In genomic region chr6:390914-391558, GRCh38 we compare ENCODE assay signal across 8 cellular contexts. TPM values are rescaled to one million over a fixed set of nuclear protein-coding genes. Genes with fewer than 3 reads are reported as not detected.
DNase-seq lines count a peak whose midpoint lies in the region; ATAC-seq, FAIRE-seq and TF ChIP-seq lines count a peak whose summit lies in the region.

No MANE protein-coding gene starts in this region.

- H3K4me3 Mint-ChIP-seq in naive thymus-derived CD8-positive, alpha-beta T cell, result peak overlapping the region; percentile 83 to 93 (median 90)

- RAD21 ChIA-PET in GM12878 (lab: Charles Lee; ENCODE audit: unreplicated experiment), result interaction anchor here (0.8 to 9.4 kb wide), 27 partner anchors 7 to 1006 kb away, joined by 3 to 95 read pairs (median 10); partner anchors contain the start of gene DUSP22

- ATAC-seq in GM19438 (IDR thresholded peaks at IDR 0.05; ENCODE audit: low read depth, unreplicated experiment) (peak; percentile 29), HG03571 (IDR thresholded peaks at IDR 0.05; ENCODE audit: unreplicated experiment) (peak; percentile 16), GM12878 (peak; percentile 15)
- peak; percentile 12 to 38 for ATAC-seq in naive thymus-derived CD8-positive, alpha-beta T cell

- H3K9me3 ChIP-seq in BLaER1 treated with 17β-estradiol and CSF1 and Interleukin-3, amounts not matched to agents 10 nM and 100 nM (replicated peaks in 1 of 11), result no peaks in the 10 kb centered on the region
- no peaks in the 10 kb centered on the region for H3K9me3 ChIP-seq in GM12878 (replicated peaks; ENCODE audit: control insufficient read depth, insufficient read depth, low read length)

- H2AFZ ChIP-seq in GM12878 (ENCODE audit: control insufficient read depth, low read depth, low read length), result no peak overlapping the region

- SMC1A ChIA-PET in GM12878 (lab: Charles Lee; ENCODE audit: uncharacterized antibody, unreplicated experiment), result interaction anchor here (0.6 to 13.5 kb wide), 35 partner anchors 7 to 202 kb away, joined by 3 to 185 read pairs (median 5); no protein-coding TSS in a partner anchor

- H4K20me1 ChIP-seq in BLaER1 treated with 17β-estradiol and CSF1 and Interleukin-3, amounts not matched to agents 10 nM and 100 nM, result peaks cover 0 to 45% (median 41%) of the 10 kb centered on the region in 11 experiments; a peak in 19 of 22 replicates
- H4K20me1 ChIP-seq in GM12878 (ENCODE audit: control insufficient read depth, insufficient read depth), result peaks cover 11% of the 10 kb centered on the region

- CTCF ChIA-PET in GM12878 (lab: Yijun Ruan, JAX), result interaction anchor here (0.6 to 3.4 kb wide), 17 partner anchors 8 to 207 kb away, joined by 3 to 15 read pairs (median 4); no protein-coding TSS in a partner anchor

- TF ChIP-seq POLR2A in GM12878 (IDR thresholded peaks at IDR 0.05; ENCODE audit: low read depth, low read length), result no peak

- H3K36me3 Mint-ChIP-seq in naive thymus-derived CD8-positive, alpha-beta T cell, result no peaks in the 10 kb centered on the region

- peak in 2 of 3 experiments; percentile 2 to 7; a peak in 1 of 6 replicates for TF ChIP-seq CTCF in GM12878 (IDR thresholded peaks at IDR 0.05 in 2 of 3, conservative IDR thresholded peaks at IDR 0.05 in 1 of 3; ENCODE audit: control insufficient read depth in 2 of 3, extremely low read depth in 1 of 3, insufficient read depth in 1 of 3, low read depth in 3 of 3, low read length in 3 of 3)

- H3K4me1 ChIP-seq in BLaER1 treated with 17β-estradiol and CSF1 and Interleukin-3, amounts not matched to agents 10 nM and 100 nM, result peaks cover 32 to 72% (median 50%) of the 10 kb centered on the region in 10 experiments
- H3K4me1 ChIP-seq in GM12878 (ENCODE audit: control insufficient read depth, insufficient read depth, low read length), result peaks cover 32% of the 10 kb centered on the region

- no peak for DNase-seq in GM12878 (ENCODE audit: low read depth, low spot score)
- peak in 1 of 10 donors; percentile 16 for DNase-seq in naive thymus-derived CD8-positive, alpha-beta T cell
- DNase-seq in GOT3 (lab: John Stamatoyannopoulos, UW), result no peak
- DNase-seq in central memory CD4-positive, alpha-beta T cell, result no peak
- DNase-seq in NCI-H2171 treated with DMSO at 0.1 percent for 48 hours (lab: John Stamatoyannopoulos, UW), result no peak

- peak overlapping the region; percentile 59 to 98 (median 81) for H3K4me3 ChIP-seq in BLaER1 treated with 17β-estradiol and CSF1 and Interleukin-3, amounts not matched to agents 10 nM and 100 nM
- H3K4me3 ChIP-seq in GM12878, result peak overlapping the region; percentile 78

- peaks cover 0 to 13% (median 11%) of the 10 kb centered on the region in 5 donors for H3K27me3 Mint-ChIP-seq in naive thymus-derived CD8-positive, alpha-beta T cell

- H3K36me3 ChIP-seq in BLaER1 treated with 17β-estradiol and CSF1 and Interleukin-3, amounts not matched to agents 10 nM and 100 nM, result peaks cover 0 to 19% (median 17%) of the 10 kb centered on the region in 11 experiments; a peak in 18 of 22 replicates
- peaks cover 13 to 16% of the 10 kb centered on the region in 2 experiments for H3K36me3 ChIP-seq in GM12878 (ENCODE audit: control insufficient read depth in 2 of 2, insufficient read depth in 2 of 2, low read length in 1 of 2)

- in situ Hi-C loops in GM12878 (cut with MboI), result loop anchor here (10.0 kb wide), 1 partner anchor 176 kb away; no protein-coding TSS in a partner anchor

- peaks cover 71% of the 10 kb centered on the region for H3K79me2 ChIP-seq in GM12878 (ENCODE audit: control insufficient read depth, insufficient read depth, low read length)

- BruUV-seq in GM12878 (replicated peaks; lab: Mats Ljungman, UMichigan), result TSS peak; percentile 96

- WGBS in GM12878 (ENCODE audit: insufficient coverage, insufficient replicate concordance, low lambda C conversion rate, missing lambda C conversion rate), result 2% methylated on average over 44 of the region's 44 CpGs

- H3K27ac ChIP-seq in BLaER1 treated with 17β-estradiol and CSF1 and Interleukin-3, amounts not matched to agents 10 nM and 100 nM, result peak overlapping the region in 8 of 11 experiments; percentile 20 to 78 (median 46); a peak in 10 of 22 replicates
- H3K27ac ChIP-seq in GM12878 (ENCODE audit: control insufficient read depth, insufficient read depth), result peak overlapping the region; percentile 97

- intact Hi-C loops in GM12878 (cut with micrococcal nuclease; ENCODE audit: unreplicated experiment), result loop anchor here (1.0 to 2.0 kb wide), 6 partner anchors 26 to 202 kb away; no protein-coding TSS in a partner anchor

- peaks cover 0 to 55% (median 4%) of the 10 kb centered on the region in 11 experiments; a peak in 9 of 22 replicates for H3K27me3 ChIP-seq in BLaER1 treated with 17β-estradiol and CSF1 and Interleukin-3, amounts not matched to agents 10 nM and 100 nM
- no peaks in the 10 kb centered on the region for H3K27me3 ChIP-seq in GM12878 (replicated peaks in 1 of 2; ENCODE audit: control insufficient read depth in 2 of 2, insufficient read depth in 2 of 2, low read length in 1 of 2)

- peak overlapping the region; percentile 85 to 100 (median 96) for H3K4me2 ChIP-seq in BLaER1 treated with 17β-estradiol and CSF1 and Interleukin-3, amounts not matched to agents 10 nM and 100 nM
- H3K4me2 ChIP-seq in GM12878 (ENCODE audit: control insufficient read depth, insufficient read depth), result peak overlapping the region; percentile 91

- no peak for TF ChIP-seq RAD21 in GM12878 (IDR thresholded peaks at IDR 0.05; ENCODE audit: insufficient read depth, low read depth, low read length)

- H3K9me3 Mint-ChIP-seq in naive thymus-derived CD8-positive, alpha-beta T cell, result no peaks in the 10 kb centered on the region

- H3K9ac ChIP-seq in BLaER1 treated with 17β-estradiol and CSF1 and Interleukin-3, amounts not matched to agents 10 nM and 100 nM, result peak overlapping the region in 9 of 11 experiments; percentile 64 to 90 (median 82); a peak in 18 of 22 replicates
- peak overlapping the region; percentile 87 for H3K9ac ChIP-seq in GM12878 (ENCODE audit: control insufficient read depth, insufficient read depth, low read length)

- POLR2A ChIA-PET in GM12878 (lab: Charles Lee), result interaction anchor here (0.6 to 5.6 kb wide), 28 partner anchors 8 to 197 kb away, joined by 3 to 42 read pairs (median 4); partner anchors contain the start of gene DUSP22
- POLR2A ChIA-PET in naive thymus-derived CD8-positive, alpha-beta T cell (lab: Charles Lee), result interaction anchor here (1.0 to 1.6 kb wide), 3 partner anchors 8 to 98 kb away, joined by 4 to 5 read pairs (median 5); partner anchors contain the start of gene DUSP22

- FAIRE-seq in GM12878 (lab: Jason Lieb, UNC), result no peak

- peaks cover 7 to 37% (median 31%) of the 10 kb centered on the region in 4 donors for H3K4me1 Mint-ChIP-seq in naive thymus-derived CD8-positive, alpha-beta T cell

- TF ChIP-seq EP300 in GM12878 (IDR thresholded peaks at IDR 0.05; ENCODE audit: borderline replicate concordance in 1 of 2, control insufficient read depth in 1 of 2, low read depth in 2 of 2, low read length in 2 of 2), result no peak

- peak overlapping the region in 6 of 10 donors; percentile 74 to 84 (median 77) for H3K27ac Mint-ChIP-seq in naive thymus-derived CD8-positive, alpha-beta T cell

TF ChIP-seq in GM12878, 131 proteins besides CTCF, POLR2A, EP300 and RAD21 (continues in another document):
- TF ChIP-seq NR2C2 (IDR thresholded peaks at IDR 0.05; ENCODE audit: borderline replicate concordance, control insufficient read depth, insufficient read length, low read depth) (no peak), MXI1 (IDR thresholded peaks at IDR 0.05; ENCODE audit: low read depth, low read length) (peak; percentile 73; the same call in 1 of the 2 replicates), IKZF1 (conservative IDR thresholded peaks at IDR 0.05) (peak; percentile 58), DPF2 (IDR thresholded peaks at IDR 0.05) (peak; percentile 18), POLR2AphosphoS2 (IDR thresholded peaks at IDR 0.05; ENCODE audit: low read depth, low read length) (no peak), SRF (IDR thresholded peaks at IDR 0.05; ENCODE audit: low read depth in 2 of 2, low read length in 2 of 2) (no peak), MTA3 (IDR thresholded peaks at IDR 0.05; ENCODE audit: borderline replicate concordance, low read length) (no peak), RELA (IDR thresholded peaks at IDR 0.05; ENCODE audit: borderline replicate concordance, partially characterized antibody) (no peak), ZNF274 (IDR thresholded peaks at IDR 0.05; ENCODE audit: insufficient read depth, insufficient read length) (no peak), JUNB (IDR thresholded peaks at IDR 0.05) (no peak), SMAD5 (IDR thresholded peaks at IDR 0.05; ENCODE audit: low read depth) (no peak; the same call in 1 of the 2 replicates), CHD4 (IDR thresholded peaks at IDR 0.05) (no peak), STAT1 (conservative IDR thresholded peaks at IDR 0.05) (no peak), MYC (IDR thresholded peaks at IDR 0.05; ENCODE audit: insufficient read depth, insufficient read length, insufficient replicate concordance, low read length, severe bottlenecking) (no peak), RBBP5 (conservative IDR thresholded peaks at IDR 0.05) (no peak), EED (IDR thresholded peaks at IDR 0.05; ENCODE audit: low read depth) (no peak), SUPT20H (IDR thresholded peaks at IDR 0.05; ENCODE audit: borderline replicate concordance, control insufficient read depth, low read depth, low read length) (no peak), PML (IDR thresholded peaks at IDR 0.05; ENCODE audit: low read length) (no peak)

RNA-seq across cellular contexts. Expression of gene IRF4, which starts 0.5 kb away (rescaled TPM):
- 825 and 857 TPM in 2 replicates for total RNA-seq in GM12878 (2013; cell fraction: nucleolus; rRNA removed)
- total RNA-seq in GM12878 (2014; rRNA removed) (287 and 295 TPM in 2 replicates), GM12878 (2014; rRNA removed; fragmentation: Illumina TruSeq; extraction: Trizol) (217 and 228 TPM in 2 replicates), GM12878 (2021) (495 and 498 TPM in 2 replicates)
- 299 TPM for polyA plus RNA-seq in GM12878 (2011; ENCODE audit: low read depth)
- polyA plus RNA-seq in GM12878 (2011; rRNA removed) (252 and 320 TPM in 2 replicates), GM12878 (2014; fragmentation: Illumina TruSeq; extraction: Trizol) (223 and 228 TPM in 2 replicates), GM12878 (2014; fragmentation: Nextera tagmentation; extraction: Ambion mirVana) (10 to 100 TPM; 50.0 to 98.9 TPM), GM12878 (2014; rRNA removed) (187 and 205 TPM in 2 replicates), GM12878 (2016; fragmentation: Nextera tagmentation; extraction: Ambion mirVana) (100 to 1,000 TPM; 295 to 297 TPM)
- polyA plus RNA-seq in GM12878 (2011; cell fraction: cytosol; rRNA removed), result 352 and 442 TPM in 2 replicates
- 848 and 1,001 TPM in 2 replicates for polyA plus RNA-seq in GM12878 (2011; cell fraction: nucleus; rRNA removed)
- polyA plus RNA-seq in GM12878 (2012), result 262 and 367 TPM in 2 replicates
- 364 and 403 TPM in 2 replicates for polyA minus RNA-seq in GM12878 (2011; rRNA and poly(A)+ RNA removed)
- polyA minus RNA-seq in GM12878 (2011; cell fraction: cytosol; rRNA and poly(A)+ RNA removed), result 196 and 207 TPM in 2 replicates
- polyA minus RNA-seq in GM12878 (2011; cell fraction: nucleus; rRNA and poly(A)+ RNA removed), result 241 and 321 TPM in 2 replicates
- total RNA-seq in naive thymus-derived CD8-positive, alpha-beta T cell, result 10 to 100 TPM in 1 of 2 experiments, 1 to 10 TPM in 1; 7.4 to 10.4 TPM
- under 1 TPM; 0.44 to 0.97 (median 0.94) TPM for polyA plus RNA-seq in naive thymus-derived CD8-positive, alpha-beta T cell

Comparison
In these comparisons a context has a peak if more than half of its experiments do, and no peak if none do; other contexts are left out.
1. RNA of gene IRF4, which starts 0.5 kb away (total RNA-seq): 217 to 857 TPM in GM12878; 7.4 to 10.4 TPM in naive thymus-derived CD8-positive, alpha-beta T cell; every median in the first group is over 10 times any median in the second.
2. Peak in every context shown above with its lines, with median percentiles within 50 percentile points of each other: ATAC-seq.